In the genomic region with DNA sequence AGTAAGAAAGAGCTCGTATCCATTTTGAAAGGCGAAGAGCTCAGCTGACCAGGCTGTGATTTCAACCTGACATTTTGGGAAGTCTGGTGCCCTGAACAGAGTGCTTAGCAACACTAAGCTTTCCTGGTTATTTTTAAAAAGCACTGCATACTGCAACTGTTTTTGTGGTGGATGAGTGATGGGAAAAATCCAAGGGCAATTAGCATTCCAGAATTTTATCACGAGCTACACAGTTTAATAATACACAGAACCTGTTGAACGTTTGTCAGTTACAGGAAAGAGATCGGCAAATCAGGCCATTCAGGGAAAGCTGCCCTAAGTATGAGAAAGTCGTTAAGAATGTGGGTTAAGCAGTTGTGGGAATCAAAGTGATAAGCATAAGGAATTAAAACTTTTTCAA, we compare ENCODE assay signal across 12 cellular contexts. TPM values are rescaled to one million over a fixed set of nuclear protein-coding genes. Genes with fewer than 3 reads are reported as not detected.
DNase-seq lines count a peak whose midpoint lies in the region; ATAC-seq and TF ChIP-seq lines count a peak whose summit lies in the region.
"Had no signal": no experiment of that assay in that cellular context is flagged by ENCODE, and none has a peak within 500 bp of the region (broad histone marks: within the 10 kb centered on the region; RNA-seq: fewer than 3 reads in every experiment).

No MANE protein-coding gene starts in this region.

- H3K79me1 ChIP-seq in IMR-90 (ENCODE audit: low read depth in 1 of 2, low read length in 2 of 2): peaks cover 16 to 47% of the 10 kb centered on the region in 2 experiments

- H3K23ac ChIP-seq in IMR-90 (ENCODE audit: low read depth, low read length): peak overlapping the region; percentile 54; the same call in 1 of the 2 replicates

- H3K9me3 Mint-ChIP-seq in memory B cell: no peaks in the 10 kb centered on the region
- H3K9me3 Mint-ChIP-seq in activated T-helper 17 cell treated with anti-CD3 and anti-CD28 coated beads, Interleukin-2, amount 50 U/mL, for 72 hours: no peaks in the 10 kb centered on the region
- H3K9me3 Mint-ChIP-seq: immature natural killer cell had no signal

- intact Hi-C loops in IMR-90 (cut with micrococcal nuclease) (no loop called here), esophagus squamous epithelium (cut with DNase I) (no loop called here)

- peak overlapping the region; percentile 97 for H2BK5ac ChIP-seq in IMR-90 (ENCODE audit: low read depth, low read length, poor library complexity, severe bottlenecking)

- TF ChIP-seq CTCF in IMR-90 (conservative IDR thresholded peaks at IDR 0.05; ENCODE audit: low read depth, low read length): no peak
- TF ChIP-seq CTCF in esophagus squamous epithelium (IDR thresholded peaks at IDR 0.05): no peak
- no peak for TF ChIP-seq CTCF in upper lobe of left lung (IDR thresholded peaks at IDR 0.05)

- H2BK120ac ChIP-seq in IMR-90 (ENCODE audit: low read depth, low read length): peak overlapping the region; percentile 85

- H2AFZ ChIP-seq in IMR-90 (replicated peaks; ENCODE audit: low read length, poor library complexity): no peak overlapping the region

- TF ChIP-seq RAD21 in IMR-90 (IDR thresholded peaks at IDR 0.05; ENCODE audit: low read length): no peak

- in situ Hi-C loops in IMR-90 (cut with MboI; ENCODE audit: low sequenced_read_pairs): no loop called here

- H3K4me1 ChIP-seq in IMR-90 (ENCODE audit: control insufficient read depth, insufficient read depth, low read length): peaks cover 15% of the 10 kb centered on the region
- peaks cover 9 to 37% (median 18%) of the 10 kb centered on the region in 3 donors for H3K4me1 ChIP-seq in esophagus squamous epithelium
- peaks cover 13 to 25% (median 19%) of the 10 kb centered on the region in 4 donors for H3K4me1 ChIP-seq in upper lobe of left lung

- H3K4ac ChIP-seq in IMR-90 (ENCODE audit: low read depth, low read length): peak overlapping the region; percentile 80

- peak in 3 of 4 donors; percentile 80 to 95 (median 95) for TF ChIP-seq EP300 in upper lobe of left lung (IDR thresholded peaks at IDR 0.05)

- peak overlapping the region; percentile 79; the same call in 1 of the 2 replicates for H4K5ac ChIP-seq in IMR-90 (ENCODE audit: low read depth, low read length)

- no peaks in the 10 kb centered on the region for H3K9me3 ChIP-seq in IMR-90 (ENCODE audit: control insufficient read depth, insufficient read depth, low read length)
- H3K9me3 ChIP-seq in esophagus squamous epithelium: no peaks in the 10 kb centered on the region
- H3K9me3 ChIP-seq in upper lobe of left lung: no peaks in the 10 kb centered on the region

- CTCF ChIA-PET in IMR-90 (lab: Yijun Ruan, JAX): no interaction called here

- peak overlapping the region; percentile 64 for H3K14ac ChIP-seq in IMR-90 (replicated peaks; ENCODE audit: low read depth, low read length)

- 40% methylated on average over 1 of the region's 6 CpGs; no CpG with 5 or more reads in 1 of the 2 experiments for WGBS in IMR-90 (ENCODE audit: extremely low coverage in 2 of 2, insufficient read length in 1 of 2), 2 experiments
- WGBS in esophagus squamous epithelium, 2 donors: 53 to 56% methylated on average over 6 of the region's 6 CpGs
- WGBS in upper lobe of left lung, 2 donors: 39 to 58% methylated on average over 6 of the region's 6 CpGs

- H3K9ac ChIP-seq in IMR-90 (ENCODE audit: low read depth, low read length): 0 out of 2 replicates have a peak overlapping the region, but pooled peaks have one; percentile 54

- H3K27ac ChIP-seq in IMR-90 (ENCODE audit: insufficient read depth, low read length) (peak overlapping the region; percentile 93; the same call in 1 of the 2 replicates), esophagus squamous epithelium (peak overlapping the region in 3 of 4 donors; percentile 66 to 84 (median 80)), upper lobe of left lung (peak overlapping the region; percentile 71 to 83 (median 80))

- H3K36me3 ChIP-seq in IMR-90 (ENCODE audit: control insufficient read depth, insufficient read depth, low read length) (peaks cover 10% of the 10 kb centered on the region), esophagus squamous epithelium (peaks cover 0 to 41% (median 0%) of the 10 kb centered on the region in 3 donors), upper lobe of left lung (peaks cover 0 to 34% (median 0%) of the 10 kb centered on the region in 4 donors)

- peak overlapping the region; percentile 74; the same call in 1 of the 2 replicates for H3K56ac ChIP-seq in IMR-90 (ENCODE audit: extremely low read depth, insufficient read depth, low read length)

- H3K4me3 Mint-ChIP-seq in memory B cell: no peak overlapping the region
- H3K4me3 Mint-ChIP-seq in activated T-helper 17 cell treated with anti-CD3 and anti-CD28 coated beads, Interleukin-2, amount 50 U/mL, for 72 hours: no peak overlapping the region
- H3K4me3 Mint-ChIP-seq: immature natural killer cell had no signal

- TF ChIP-seq POLR2A in IMR-90 (IDR thresholded peaks at IDR 0.05; ENCODE audit: low read depth, low read length) (no peak), esophagus squamous epithelium (IDR thresholded peaks at IDR 0.05) (no peak), upper lobe of left lung (IDR thresholded peaks at IDR 0.05) (peak in 1 of 4 donors; percentile 11)

- peak overlapping the region; percentile 88; the same call in 1 of the 2 replicates for H2BK20ac ChIP-seq in IMR-90 (ENCODE audit: low read depth, low read length)

- no peak overlapping the region; the same call in 1 of the 2 replicates for H2AK5ac ChIP-seq in IMR-90 (ENCODE audit: low read depth, low read length)

- POLR2A ChIA-PET in IMR-90 (lab: Charles Lee; ENCODE audit: unreplicated experiment): no interaction called here

- H3K4me1 Mint-ChIP-seq in memory B cell: no peaks in the 10 kb centered on the region
- no peaks in the 10 kb centered on the region for H3K4me1 Mint-ChIP-seq in activated T-helper 17 cell treated with anti-CD3 and anti-CD28 coated beads, Interleukin-2, amount 50 U/mL, for 72 hours
- H3K4me1 Mint-ChIP-seq: immature natural killer cell had no signal

- peak; percentile 40 for ATAC-seq in IMR-90 (ENCODE audit: low read depth)
- no peak for ATAC-seq in memory B cell (ENCODE audit: low read depth)
- peak; percentile 64 to 66 for ATAC-seq in upper lobe of left lung (ENCODE audit: low FRiP score in 2 of 2)
- ATAC-seq in activated T-helper 17 cell treated with anti-CD3 and anti-CD28 coated beads, Interleukin-2, amount 50 U/mL, for 72 hours (replicated peaks): no peak

- H3K4me3 ChIP-seq in IMR-90 (ENCODE audit: insufficient read depth, low read depth, low read length): no peak overlapping the region
- no peak overlapping the region for H3K4me3 ChIP-seq in esophagus squamous epithelium
- no peak overlapping the region for H3K4me3 ChIP-seq in upper lobe of left lung

- H3K18ac ChIP-seq in IMR-90 (ENCODE audit: low read depth, low read length): peak overlapping the region; percentile 91; the same call in 1 of the 2 replicates

- peak overlapping the region; percentile 81 to 94 for H4K8ac ChIP-seq in IMR-90 (ENCODE audit: low read depth in 2 of 2, low read length in 2 of 2)

- dilution Hi-C loops in IMR-90 (cut with HindIII; ENCODE audit: low sequenced_read_pairs, unreplicated experiment): no loop called here

- H3K27me3 Mint-ChIP-seq in memory B cell: no peaks in the 10 kb centered on the region
- H3K27me3 Mint-ChIP-seq in activated T-helper 17 cell treated with anti-CD3 and anti-CD28 coated beads, Interleukin-2, amount 50 U/mL, for 72 hours: no peaks in the 10 kb centered on the region

- peak overlapping the region; percentile 27 for H3K4me2 ChIP-seq in IMR-90 (ENCODE audit: low read depth, low read length)

- peaks cover 30% of the 10 kb centered on the region for H3K36me3 Mint-ChIP-seq in memory B cell
- H3K36me3 Mint-ChIP-seq in activated T-helper 17 cell treated with anti-CD3 and anti-CD28 coated beads, Interleukin-2, amount 50 U/mL, for 72 hours (ENCODE audit: low read depth): peaks cover 92% of the 10 kb centered on the region

- H3K27me3 ChIP-seq in IMR-90 (ENCODE audit: control insufficient read depth, insufficient read depth, low read length): no peaks in the 10 kb centered on the region
- no peaks in the 10 kb centered on the region for H3K27me3 ChIP-seq in esophagus squamous epithelium
- H3K27me3 ChIP-seq in upper lobe of left lung: no peaks in the 10 kb centered on the region

- H2BK15ac ChIP-seq in IMR-90 (ENCODE audit: low read depth, low read length): peak overlapping the region; percentile 36; the same call in 1 of the 3 replicates

- peaks cover 4% of the 10 kb centered on the region; the same call in 1 of the 2 replicates for H4K20me1 ChIP-seq in IMR-90 (ENCODE audit: insufficient read depth, low read length)

- H3K27ac Mint-ChIP-seq in memory B cell: peak overlapping the region; percentile 45
- no peak overlapping the region for H3K27ac Mint-ChIP-seq in activated T-helper 17 cell treated with anti-CD3 and anti-CD28 coated beads, Interleukin-2, amount 50 U/mL, for 72 hours

- peaks cover 9% of the 10 kb centered on the region for H3K9me1 ChIP-seq in IMR-90 (ENCODE audit: insufficient read depth, low read length)

- DNase-seq in IMR-90 (peak; percentile 84), esophagus squamous epithelium (lab: John Stamatoyannopoulos, UW) (no peak), memory B cell (ENCODE audit: low spot score in 2 of 2) (no peak), upper lobe of left lung (peak in 1 of 2 donors; percentile 34), DMS79 (lab: John Stamatoyannopoulos, UW) (no peak), NCI-H2227 (lab: John Stamatoyannopoulos, UW; ENCODE audit: unreplicated experiment) (no peak)
- DNase-seq: activated CD4-positive, CD25-positive, alpha-beta regulatory T cell; activated gamma-delta T cell; effector CD4-positive, alpha-beta T cell; immature natural killer cell; RPMI8226 had no signal

- H2AK9ac ChIP-seq in IMR-90 (replicated peaks; ENCODE audit: low read depth, low read length, poor library complexity): no peak overlapping the region

- H4K91ac ChIP-seq in IMR-90 (ENCODE audit: insufficient read depth, low read depth, low read length): peak overlapping the region; percentile 4

- BruUV-seq in IMR-90 (replicated peaks; lab: Mats Ljungman, UMichigan): no TSS peak

TF ChIP-seq in IMR-90, 13 proteins besides CTCF, POLR2A, EP300 and RAD21 (continues in another document):
- TF ChIP-seq MAZ (IDR thresholded peaks at IDR 0.05; ENCODE audit: borderline replicate concordance, low read depth, low read length) (no peak), BHLHE40 (IDR thresholded peaks at IDR 0.05; ENCODE audit: low read depth, low read length) (peak; percentile 60; the same call in 1 of the 2 replicates), RFX5 (IDR thresholded peaks at IDR 0.05; ENCODE audit: low read depth, low read length) (no peak), CEBPB (IDR thresholded peaks at IDR 0.05; ENCODE audit: low read depth, low read length) (no peak)

RNA-seq across cellular contexts. Expression of gene PUM3, which starts 25.9 kb away (rescaled TPM):
- total RNA-seq in IMR-90 (2012; rRNA removed) (55.6 and 81.1 TPM in 2 replicates), esophagus squamous epithelium (10 to 100 TPM; 21.0 to 58.6 (median 45.0) TPM), upper lobe of left lung (10 to 100 TPM; 20.4 to 49.2 (median 38.9) TPM)
- 38.0 and 44.9 TPM in 2 replicates for polyA plus RNA-seq in IMR-90 (2012; rRNA removed)
- 8.0 and 16.0 TPM in 2 replicates for polyA plus RNA-seq in IMR-90 (2012; cell fraction: cytosol; rRNA removed)
- 14.0 and 68.8 TPM in 2 replicates for polyA plus RNA-seq in IMR-90 (2012; cell fraction: nucleus; rRNA removed; ENCODE audit: low replicate concordance)
- total RNA-seq in activated T-helper 17 cell treated with anti-CD3 and anti-CD28 coated beads, Interleukin-2, amount 50 U/mL, for 72 hours: 10 to 100 TPM; 52.1 to 92.3 TPM

Comparison
In these comparisons a context has a peak if more than half of its experiments do, and no peak if none do; other contexts are left out.
1. ATAC-seq: peak in IMR-90 (single experiment) and upper lobe of left lung (2 of 2); none in memory B cell (single experiment) and activated T-helper 17 cell treated with anti-CD3 and anti-CD28 coated beads, Interleukin-2, amount 50 U/mL, for 72 hours (single experiment).
2. Peak in every context shown above with its lines, with median percentiles within 50 percentile points of each other: H3K27ac ChIP-seq.